ENCODE assay signal across 9 cellular contexts in the genomic region with DNA sequence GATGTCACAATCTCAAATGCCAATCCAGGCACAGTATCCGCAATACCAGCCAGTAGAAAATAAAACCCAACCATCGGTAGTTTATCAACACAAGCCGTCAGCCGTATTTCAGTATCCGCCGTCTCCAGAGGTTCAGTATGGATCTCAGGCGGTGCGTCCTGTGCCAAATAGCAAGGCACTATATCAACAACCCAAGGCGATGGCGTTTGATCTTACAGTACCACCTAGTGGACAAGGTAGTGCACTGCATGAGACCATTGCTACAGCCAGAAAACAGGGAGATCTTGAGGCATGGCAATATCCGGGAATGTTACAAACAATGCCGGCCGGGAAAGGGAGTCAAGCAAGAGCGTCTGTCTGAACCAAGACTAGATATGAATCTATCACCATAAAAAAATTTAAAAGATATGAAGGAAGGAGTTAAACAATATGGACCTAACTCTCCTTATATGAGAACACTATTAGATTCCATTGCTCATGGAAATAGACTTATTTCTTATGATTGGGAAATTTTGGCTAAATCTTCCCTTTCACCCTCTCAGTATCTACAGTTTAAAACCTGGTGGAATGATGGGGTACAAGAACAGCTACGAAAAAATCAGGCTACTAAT. TPM values are rescaled to one million over a fixed set of nuclear protein-coding genes. Genes with fewer than 3 reads are reported as not detected.
DNase-seq lines count a peak whose midpoint lies in the region; ATAC-seq, FAIRE-seq and TF ChIP-seq lines count a peak whose summit lies in the region.
"Not testable (repeated sequence)": the region's sequence is repeated elsewhere in the genome, so short reads cannot be mapped to it uniquely, and the experiment has no call there.
"Had no signal": no experiment of that assay in that cellular context is flagged by ENCODE, and none has a peak within 500 bp of the region (broad histone marks: within the 10 kb centered on the region; RNA-seq: fewer than 3 reads in every experiment).

No MANE protein-coding gene starts in this region.

- H3K4me3 ChIP-seq in Panc1 (ENCODE audit: low read depth in 2 of 2, low read length in 2 of 2); choroid plexus epithelial cell (ENCODE audit: low read depth, low read length); keratinocyte (ENCODE audit: control insufficient read depth in 2 of 3, extremely low read depth in 1 of 3, insufficient read depth in 2 of 3, low read depth in 1 of 3, low read length in 3 of 3); tibial artery: not testable (repeated sequence)

- CTCF ChIA-PET in Panc1 (lab: Charles Lee); activated CD8-positive, alpha-beta memory T cell treated with anti-CD3 and anti-CD28 coated beads, Interleukin-2, amount 10 ng/mL, durations not matched to agents 7 days and 5 days (lab: Charles Lee): not testable (repeated sequence)

- FAIRE-seq in keratinocyte (lab: Jason Lieb, UNC) = peak; percentile 75

- not testable (repeated sequence) for H3K36me3 ChIP-seq in Panc1 (ENCODE audit: control insufficient read depth, insufficient read depth, low read length); keratinocyte (ENCODE audit: control insufficient read depth in 2 of 2, extremely low read depth in 1 of 2, insufficient read depth in 2 of 2, low read length in 2 of 2); tibial artery

- H3K9me1 ChIP-seq in keratinocyte (ENCODE audit: control insufficient read depth, extremely low read depth, insufficient read depth, low read length) = not testable (repeated sequence)

- H3K27me3 Mint-ChIP-seq in activated CD8-positive, alpha-beta memory T cell treated with anti-CD3 and anti-CD28 coated beads, Interleukin-2, amount 10 ng/mL, durations not matched to agents 7 days and 5 days = peaks cover 17% of the 10 kb centered on the region

- not testable (repeated sequence) for H4K20me1 ChIP-seq in keratinocyte (ENCODE audit: control insufficient read depth, extremely low read depth, insufficient read depth, low read length)

- POLR2A ChIA-PET in Panc1 (lab: Charles Lee) = not testable (repeated sequence)

- H3K9me3 ChIP-seq in Panc1 (ENCODE audit: control insufficient read depth, insufficient read depth, low read depth, low read length); keratinocyte (ENCODE audit: control insufficient read depth, low read depth, low read length); tibial artery: not testable (repeated sequence)

- not testable (repeated sequence) for H3K27ac ChIP-seq in Panc1 (ENCODE audit: low read length); keratinocyte (ENCODE audit: control insufficient read depth, insufficient read depth, low read length); tibial artery

- not testable (repeated sequence) for H3K9me3 Mint-ChIP-seq in activated CD8-positive, alpha-beta memory T cell treated with anti-CD3 and anti-CD28 coated beads, Interleukin-2, amount 10 ng/mL, durations not matched to agents 7 days and 5 days (ENCODE audit: low read depth)

- not testable (repeated sequence) for ATAC-seq in Panc1; activated CD8-positive, alpha-beta memory T cell treated with anti-CD3 and anti-CD28 coated beads, Interleukin-2, amount 10 ng/mL, durations not matched to agents 7 days and 5 days

- dilution Hi-C loops in keratinocyte (cut with MboI; ENCODE audit: extremely low pct_ligation_motif_present, low sequenced_read_pairs) = not testable (repeated sequence)

- not testable (repeated sequence) for H3K79me2 ChIP-seq in keratinocyte (ENCODE audit: control insufficient read depth, insufficient read depth, low read length)

- not testable (repeated sequence) for H3K4me2 ChIP-seq in keratinocyte (ENCODE audit: control insufficient read depth, extremely low read depth, insufficient read depth, low read depth, low read length)

- not testable (repeated sequence) for H3K9ac ChIP-seq in keratinocyte (ENCODE audit: control insufficient read depth, extremely low read depth, insufficient read depth, low read length)

- not testable (repeated sequence) for H3K4me3 Mint-ChIP-seq in activated CD8-positive, alpha-beta memory T cell treated with anti-CD3 and anti-CD28 coated beads, Interleukin-2, amount 10 ng/mL, durations not matched to agents 7 days and 5 days

- not testable (repeated sequence) for H2AFZ ChIP-seq in keratinocyte (ENCODE audit: control insufficient read depth, low read length)

- BruUV-seq in Panc1 (replicated peaks; lab: Mats Ljungman, UMichigan) = not testable (repeated sequence)

- not testable (repeated sequence) for H3K4me1 Mint-ChIP-seq in activated CD8-positive, alpha-beta memory T cell treated with anti-CD3 and anti-CD28 coated beads, Interleukin-2, amount 10 ng/mL, durations not matched to agents 7 days and 5 days

- in situ Hi-C loops in KBM-7 (cut with MboI; ENCODE audit: low pct_unique_long_range_greater_than_20kb, low sequenced_read_pairs); Panc1 (cut with HindIII; ENCODE audit: low pct_unique_long_range_greater_than_20kb, low sequenced_read_pairs): not testable (repeated sequence)

- not testable (repeated sequence) for H3K36me3 Mint-ChIP-seq in activated CD8-positive, alpha-beta memory T cell treated with anti-CD3 and anti-CD28 coated beads, Interleukin-2, amount 10 ng/mL, durations not matched to agents 7 days and 5 days

- DNase-seq in DMS153 (lab: John Stamatoyannopoulos, UW) = peak; percentile 17
- DNase-seq in KBM-7 = peak; percentile 49
- peak; percentile 24 for DNase-seq in Panc1 (ENCODE audit: low read depth, low spot score)
- peak; percentile 43 for DNase-seq in activated CD8-positive, alpha-beta memory T cell treated with anti-CD3 and anti-CD28 coated beads, Interleukin-2, amount 10 ng/mL, durations not matched to agents 7 days and 5 days
- DNase-seq in choroid plexus epithelial cell (ENCODE audit: low read depth) = peak; percentile 82
- peak; percentile 25 for DNase-seq in keratinocyte (ENCODE audit: low read depth, low spot score)
- peak; percentile 58 for DNase-seq in pulmonary artery endothelial cell (ENCODE audit: low read depth, low spot score)
- DNase-seq in tibial artery = peak in 1 of 2 donors; percentile 61

- not testable (repeated sequence) for H3K27ac Mint-ChIP-seq in activated CD8-positive, alpha-beta memory T cell treated with anti-CD3 and anti-CD28 coated beads, Interleukin-2, amount 10 ng/mL, durations not matched to agents 7 days and 5 days

- H3K27me3 ChIP-seq in Panc1 (ENCODE audit: control insufficient read depth, insufficient read depth, low read length); keratinocyte (ENCODE audit: control insufficient read depth, extremely low read depth, insufficient read depth, low read length); tibial artery: not testable (repeated sequence)

- TF ChIP-seq CTCF in Panc1 (IDR thresholded peaks at IDR 0.05) (peak; percentile 85), choroid plexus epithelial cell (conservative IDR thresholded peaks at IDR 0.05; ENCODE audit: low read depth, low read length) (peak; percentile 73), keratinocyte (optimal IDR thresholded peaks at IDR 0.05 in 1 of 3, IDR thresholded peaks at IDR 0.05 in 1 of 3, conservative IDR thresholded peaks at IDR 0.05 in 1 of 3; ENCODE audit: extremely low read depth in 1 of 3, insufficient read depth in 2 of 3, low read length in 3 of 3) (peak in 2 of 3 experiments; percentile 53 to 75), tibial artery (IDR thresholded peaks at IDR 0.05) (peak; percentile 74)

- not testable (repeated sequence) for H3K4me1 ChIP-seq in Panc1 (ENCODE audit: control insufficient read depth, insufficient read depth, low read length); keratinocyte (ENCODE audit: control insufficient read depth, extremely low read depth, insufficient read depth, low read length); tibial artery

- intact Hi-C loops in Panc1 (cut with micrococcal nuclease; ENCODE audit: unreplicated experiment) = loop anchor here (5.0 kb wide), 1 partner anchor 121 kb away; no protein-coding TSS in a partner anchor
- intact Hi-C loops in tibial artery (cut with DNase I; ENCODE audit: low total_unique reads) = not testable (repeated sequence)

RNA-seq across cellular contexts. Expression of a gene that starts 46.6 kb away (rescaled TPM):
- total RNA-seq in Panc1 (2021; ENCODE audit: unreplicated experiment) (not detected), pulmonary artery endothelial cell (not detected in 2 replicates)
- polyA plus RNA-seq in Panc1 (2012; ENCODE audit: insufficient read length) = not detected
- total RNA-seq in activated CD8-positive, alpha-beta memory T cell treated with anti-CD3 and anti-CD28 coated beads, Interleukin-2, amount 10 ng/mL, durations not matched to agents 7 days and 5 days = not detected
- polyA plus RNA-seq in keratinocyte = not detected in 3 replicates
- polyA plus RNA-seq in keratinocyte (2011; ENCODE audit: low read depth) = not detected
- not detected in 2 replicates for polyA plus RNA-seq in keratinocyte (2011; cell fraction: cytosol; rRNA removed)
- not detected in 2 replicates for polyA plus RNA-seq in keratinocyte (2011; cell fraction: nucleus; rRNA removed)
- not detected in 2 replicates for polyA plus RNA-seq in keratinocyte (2012; ENCODE audit: low replicate concordance)
- polyA minus RNA-seq in keratinocyte = not detected in 3 replicates
- not detected for polyA minus RNA-seq in keratinocyte (2011; cell fraction: cytosol; rRNA and poly(A)+ RNA removed)
- polyA minus RNA-seq in keratinocyte (2011; cell fraction: nucleus; rRNA and poly(A)+ RNA removed) = not detected in 2 replicates
- total RNA-seq: activated naive CD8-positive, alpha-beta T cell treated with anti-CD3 and anti-CD28 coated beads, Interleukin-2, amount 10 ng/mL, durations not matched to agents 7 days and 5 days had no signal
